Comparison of ENCODE assay signal across 15 cellular contexts in the genomic region with DNA sequence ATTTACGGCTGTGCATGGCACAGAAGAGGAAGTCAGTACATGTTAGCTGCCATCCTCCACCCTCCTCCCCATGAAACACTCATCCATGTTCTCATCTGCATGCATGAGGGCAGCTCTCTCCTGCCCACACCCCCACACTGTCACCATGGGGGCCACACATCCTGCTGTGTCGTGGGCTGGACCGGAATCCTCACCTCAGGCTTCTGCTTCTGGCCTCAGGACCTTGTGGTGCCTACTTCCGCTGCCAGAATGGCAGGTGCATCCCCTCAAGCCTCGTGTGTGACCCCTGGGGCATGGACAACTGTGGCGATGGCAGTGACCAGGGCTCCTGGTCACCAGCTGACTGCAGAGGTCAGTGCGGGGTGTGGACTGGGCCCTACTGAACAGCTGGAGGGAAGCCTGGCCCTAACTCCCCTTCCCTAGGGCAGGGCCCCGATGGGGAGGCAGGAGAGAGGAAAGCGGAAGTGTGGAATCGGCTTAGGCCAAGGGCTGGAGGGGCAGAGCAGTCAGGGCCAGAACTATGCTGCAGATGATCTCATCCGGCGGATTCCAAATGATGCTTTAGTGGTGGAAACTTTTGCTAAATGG. TPM values are rescaled to one million over a fixed set of nuclear protein-coding genes. Genes with fewer than 3 reads are reported as not detected.
A peak's percentile ranks its signal among the peaks of the same experiment; 100 is the strongest.
DNase-seq lines count a peak whose midpoint lies in the region; ATAC-seq and TF ChIP-seq lines count a peak whose summit lies in the region.
"Had no signal": no experiment of that assay in that cellular context is flagged by ENCODE, and none has a peak within 500 bp of the region (broad histone marks: within the 10 kb centered on the region; RNA-seq: fewer than 3 reads in every experiment).

No MANE protein-coding gene starts in this region.

- DNase-seq in SK-N-SH = peak; percentile 16
- peak in 2 of 3 donors; percentile 49 to 58 for DNase-seq in Peyer's patch
- DNase-seq in iPS-NIHi11 (ENCODE audit: low spot score) = peak; percentile 1
- DNase-seq in stimulated activated CD4-positive, alpha-beta T cell treated with anti-CD3 and anti-CD28 coated beads, Interleukin-1b, Interleukin-23, amount 100 ng/mL, for 48 hours = no peak
- DNase-seq in activated effector memory CD4-positive, alpha-beta T cell treated with anti-CD3 and anti-CD28 coated beads, Interleukin-2, amount 50 U/mL, for 16 hours = no peak
- DNase-seq: activated CD8-positive, alpha-beta memory T cell treated with anti-CD3 and anti-CD28 coated beads, Interleukin-2, amount 10 ng/mL, durations not matched to agents 7 days and 5 days; activated naive CD8-positive, alpha-beta T cell treated with anti-CD3 and anti-CD28 coated beads for 36 hours; cerebellar nuclear complex; NCI-H1048; NCI-H446 had no signal

- H3K4me1 ChIP-seq in SK-N-SH (ENCODE audit: control insufficient read depth in 1 of 2, insufficient read depth in 2 of 2, low read depth in 1 of 2, low read length in 1 of 2) = no peaks in the 10 kb centered on the region; a peak in 1 of 4 replicates
- peaks cover 0 to 13% (median 2%) of the 10 kb centered on the region in 4 donors for H3K4me1 ChIP-seq in Peyer's patch

- no peak for ATAC-seq in SK-N-SH treated with all-trans-retinoic acid at 6 μM for 48 hours
- peak; percentile 55 for ATAC-seq in stimulated activated memory B cell treated with anti-CD40 and anti-IgM and Interleukin-4, amounts not matched to agents 10 μg/mL and 1 μg/mL and 100 μg/mL, for 72 hours
- no peak for ATAC-seq in GM21447 (IDR thresholded peaks at IDR 0.05; ENCODE audit: unreplicated experiment)
- ATAC-seq: activated CD8-positive, alpha-beta memory T cell treated with anti-CD3 and anti-CD28 coated beads, Interleukin-2, amount 10 ng/mL, durations not matched to agents 7 days and 5 days had no signal

- H3K9ac ChIP-seq in SK-N-SH = no peak overlapping the region

- H3K9me3 Mint-ChIP-seq in stimulated activated memory B cell treated with anti-CD40 and anti-IgM and Interleukin-4, amounts not matched to agents 10 μg/mL and 1 μg/mL and 100 μg/mL, for 72 hours = no peaks in the 10 kb centered on the region
- H3K9me3 Mint-ChIP-seq: activated naive CD8-positive, alpha-beta T cell treated with anti-CD3 and anti-CD28 coated beads for 36 hours; nephron had no signal

- H3K4me1 Mint-ChIP-seq in stimulated activated memory B cell treated with anti-CD40 and anti-IgM and Interleukin-4, amounts not matched to agents 10 μg/mL and 1 μg/mL and 100 μg/mL, for 72 hours = peaks cover 12% of the 10 kb centered on the region

- H3K36me3 Mint-ChIP-seq in stimulated activated memory B cell treated with anti-CD40 and anti-IgM and Interleukin-4, amounts not matched to agents 10 μg/mL and 1 μg/mL and 100 μg/mL, for 72 hours = no peaks in the 10 kb centered on the region
- H3K36me3 Mint-ChIP-seq: activated CD8-positive, alpha-beta memory T cell treated with anti-CD3 and anti-CD28 coated beads, Interleukin-2, amount 10 ng/mL, durations not matched to agents 7 days and 5 days; activated naive CD8-positive, alpha-beta T cell treated with anti-CD3 and anti-CD28 coated beads for 36 hours had no signal

- no peak for TF ChIP-seq EP300 in SK-N-SH (IDR thresholded peaks at IDR 0.05; ENCODE audit: borderline replicate concordance in 1 of 2, low read depth in 1 of 2, low read length in 1 of 2)

- H3K27me3 Mint-ChIP-seq in stimulated activated memory B cell treated with anti-CD40 and anti-IgM and Interleukin-4, amounts not matched to agents 10 μg/mL and 1 μg/mL and 100 μg/mL, for 72 hours = no peaks in the 10 kb centered on the region

- no peaks in the 10 kb centered on the region for H4K20me1 ChIP-seq in SK-N-SH (ENCODE audit: insufficient read depth)

- H3K27me3 ChIP-seq in SK-N-SH (ENCODE audit: insufficient read depth) (no peaks in the 10 kb centered on the region), Peyer's patch (no peaks in the 10 kb centered on the region)

- H3K79me2 ChIP-seq in SK-N-SH (ENCODE audit: insufficient read depth) = no peaks in the 10 kb centered on the region

- H3K4me3 ChIP-seq in SK-N-SH (ENCODE audit: low read depth in 2 of 2, low read length in 1 of 2) (no peak overlapping the region), Peyer's patch (no peak overlapping the region)

- H3F3A ChIP-seq in SK-N-SH (replicated peaks; ENCODE audit: insufficient read depth) = peaks cover 13% of the 10 kb centered on the region

- no peaks in the 10 kb centered on the region for H3K9me3 ChIP-seq in SK-N-SH
- H3K9me3 ChIP-seq in Peyer's patch = no peaks in the 10 kb centered on the region

- H3K4me2 ChIP-seq in SK-N-SH = no peak overlapping the region

- no peak for TF ChIP-seq POLR2A in Peyer's patch (IDR thresholded peaks at IDR 0.05)

- H3K27ac ChIP-seq in SK-N-SH (ENCODE audit: low read depth in 2 of 2, low read length in 1 of 2) (no peak overlapping the region), Peyer's patch (peak overlapping the region in 2 of 4 donors; percentile 9 to 57)
- H3K27ac ChIP-seq: VCaP had no signal

- WGBS in SK-N-SH (ENCODE audit: low lambda C conversion rate) = over 99% methylated on average over 12 of the region's 12 CpGs

- H3K36me3 ChIP-seq in SK-N-SH (replicated peaks in 1 of 2; ENCODE audit: control insufficient read depth in 1 of 2, insufficient read depth in 2 of 2, low read length in 1 of 2) (no peaks in the 10 kb centered on the region), Peyer's patch (no peaks in the 10 kb centered on the region)

- H3K27ac Mint-ChIP-seq in stimulated activated memory B cell treated with anti-CD40 and anti-IgM and Interleukin-4, amounts not matched to agents 10 μg/mL and 1 μg/mL and 100 μg/mL, for 72 hours = peak overlapping the region; percentile 78
- H3K27ac Mint-ChIP-seq: activated CD8-positive, alpha-beta memory T cell treated with anti-CD3 and anti-CD28 coated beads, Interleukin-2, amount 10 ng/mL, durations not matched to agents 7 days and 5 days; activated naive CD8-positive, alpha-beta T cell treated with anti-CD3 and anti-CD28 coated beads for 36 hours; nephron had no signal

- H3K9me2 ChIP-seq in SK-N-SH = no peaks in the 10 kb centered on the region

- H2AFZ ChIP-seq in SK-N-SH (ENCODE audit: low read depth) = no peak overlapping the region

- H3K4me3 Mint-ChIP-seq in stimulated activated memory B cell treated with anti-CD40 and anti-IgM and Interleukin-4, amounts not matched to agents 10 μg/mL and 1 μg/mL and 100 μg/mL, for 72 hours = no peak overlapping the region
- H3K4me3 Mint-ChIP-seq: activated CD8-positive, alpha-beta memory T cell treated with anti-CD3 and anti-CD28 coated beads, Interleukin-2, amount 10 ng/mL, durations not matched to agents 7 days and 5 days had no signal

- no peak for TF ChIP-seq CTCF in SK-N-SH (IDR thresholded peaks at IDR 0.05)
- no peak for TF ChIP-seq CTCF in Peyer's patch (IDR thresholded peaks at IDR 0.05)

- POLR2A ChIA-PET in SK-N-SH (lab: Yijun Ruan, JAX) = no interaction called here

- no peak for TF ChIP-seq RAD21 in SK-N-SH (IDR thresholded peaks at IDR 0.05; ENCODE audit: low read length)

- CTCF ChIA-PET in SK-N-SH (lab: Yijun Ruan, JAX) = interaction anchor here (1.2 to 1.3 kb wide), 2 partner anchors 9 to 33 kb away, joined by 3 to 4 read pairs; no protein-coding TSS in a partner anchor

TF ChIP-seq in SK-N-SH, 30 proteins besides CTCF, POLR2A, EP300 and RAD21 (continues in another document):
- TF ChIP-seq JUND (IDR thresholded peaks at IDR 0.05) = no peak
- no peak for TF ChIP-seq POLR2AphosphoS5 (IDR thresholded peaks at IDR 0.05; ENCODE audit: low read depth, low read length)
- TF ChIP-seq FOXM1 (IDR thresholded peaks at IDR 0.05; ENCODE audit: low read depth) = no peak
- no peak for TF ChIP-seq NRF1 (IDR thresholded peaks at IDR 0.05; ENCODE audit: low read depth, low read length)
- TF ChIP-seq, protein P1, sequence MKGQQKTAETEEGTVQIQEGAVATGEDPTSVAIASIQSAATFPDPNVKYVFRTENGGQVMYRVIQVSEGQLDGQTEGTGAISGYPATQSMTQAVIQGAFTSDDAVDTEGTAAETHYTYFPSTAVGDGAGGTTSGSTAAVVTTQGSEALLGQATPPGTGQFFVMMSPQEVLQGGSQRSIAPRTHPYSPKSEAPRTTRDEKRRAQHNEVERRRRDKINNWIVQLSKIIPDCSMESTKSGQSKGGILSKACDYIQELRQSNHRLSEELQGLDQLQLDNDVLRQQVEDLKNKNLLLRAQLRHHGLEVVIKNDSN (IDR thresholded peaks at IDR 0.05; ENCODE audit: borderline replicate concordance, low read depth) = no peak

TF ChIP-seq in SK-N-SH treated with all-trans-retinoic acid at 6 μM for 48 hours, 23 proteins besides CTCF, POLR2A, EP300 and RAD21 (continues in another document):
- TF ChIP-seq TOX (CRISPR knock-in tag; IDR thresholded peaks at IDR 0.05; ENCODE audit: borderline replicate concordance) (no peak), CSDC2 (CRISPR knock-in tag; IDR thresholded peaks at IDR 0.05) (no peak), ZFP3 (CRISPR knock-in tag; IDR thresholded peaks at IDR 0.05) (no peak), ZC3H10 (CRISPR knock-in tag; IDR thresholded peaks at IDR 0.05) (no peak), ZFP30 (CRISPR knock-in tag; IDR thresholded peaks at IDR 0.05) (no peak), ZNF70 (CRISPR knock-in tag; IDR thresholded peaks at IDR 0.05) (no peak), PPARA (CRISPR knock-in tag; IDR thresholded peaks at IDR 0.05; ENCODE audit: borderline replicate concordance) (no peak), ZNF8 (CRISPR knock-in tag; IDR thresholded peaks at IDR 0.05) (no peak), SNAI2 (CRISPR knock-in tag; IDR thresholded peaks at IDR 0.05) (no peak)
- TF ChIP-seq, protein P2, sequence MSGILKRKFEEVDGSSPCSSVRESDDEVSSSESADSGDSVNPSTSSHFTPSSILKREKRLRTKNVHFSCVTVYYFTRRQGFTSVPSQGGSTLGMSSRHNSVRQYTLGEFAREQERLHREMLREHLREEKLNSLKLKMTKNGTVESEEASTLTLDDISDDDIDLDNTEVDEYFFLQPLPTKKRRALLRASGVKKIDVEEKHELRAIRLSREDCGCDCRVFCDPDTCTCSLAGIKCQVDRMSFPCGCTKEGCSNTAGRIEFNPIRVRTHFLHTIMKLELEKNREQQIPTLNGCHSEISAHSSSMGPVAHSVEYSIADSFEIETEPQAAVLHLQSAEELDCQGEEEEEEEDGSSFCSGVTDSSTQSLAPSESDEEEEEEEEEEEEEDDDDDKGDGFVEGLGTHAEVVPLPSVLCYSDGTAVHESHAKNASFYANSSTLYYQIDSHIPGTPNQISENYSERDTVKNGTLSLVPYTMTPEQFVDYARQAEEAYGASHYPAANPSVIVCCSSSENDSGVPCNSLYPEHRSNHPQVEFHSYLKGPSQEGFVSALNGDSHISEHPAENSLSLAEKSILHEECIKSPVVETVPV (CRISPR knock-in tag; IDR thresholded peaks at IDR 0.05) = no peak

RNA-seq across cellular contexts. Expression of a gene that starts 3.8 kb away (rescaled TPM):
- 0.02 TPM in 1 of 2 replicates, not detected in the other for polyA plus RNA-seq in SK-N-SH (2012; rRNA removed)
- not detected in 2 replicates for polyA plus RNA-seq in SK-N-SH (2012; cell fraction: cytosol; rRNA removed)
- polyA plus RNA-seq in SK-N-SH (2012; cell fraction: nucleus; rRNA removed) = 0.02 and 0.04 TPM in 2 replicates
- total RNA-seq in Peyer's patch = 1 to 10 TPM in 1 of 4 donors, under 1 TPM in 2, not detected in 1; 0.38 to 3.3 (median 0.80) TPM
- total RNA-seq: activated CD8-positive, alpha-beta memory T cell treated with anti-CD3 and anti-CD28 coated beads, Interleukin-2, amount 10 ng/mL, durations not matched to agents 7 days and 5 days had no signal

RNA-seq across cellular contexts. Expression of a gene that starts 32.9 kb away (rescaled TPM):
- 13.6 and 16.3 TPM in 2 replicates for polyA plus RNA-seq in SK-N-SH (2012; rRNA removed)
- polyA plus RNA-seq in SK-N-SH (2012; cell fraction: cytosol; rRNA removed) = 15.3 and 22.0 TPM in 2 replicates
- polyA plus RNA-seq in SK-N-SH (2012; cell fraction: nucleus; rRNA removed) = 20.5 and 33.7 TPM in 2 replicates
- 100 to 1,000 TPM in 1 of 4 donors, 10 to 100 TPM in 3; 35.4 to 198 (median 50.7) TPM for total RNA-seq in Peyer's patch

Comparison
In these comparisons a context has a peak if more than half of its experiments do, and no peak if none do; other contexts are left out.
1. DNase-seq: peak in SK-N-SH (single experiment), Peyer's patch (2 of 3) and iPS-NIHi11 (single experiment); none in stimulated activated CD4-positive, alpha-beta T cell treated with anti-CD3 and anti-CD28 coated beads, Interleukin-1b, Interleukin-23, amount 100 ng/mL, for 48 hours (single experiment) and activated effector memory CD4-positive, alpha-beta T cell treated with anti-CD3 and anti-CD28 coated beads, Interleukin-2, amount 50 U/mL, for 16 hours (single experiment).